In genomic region chr6:7721654-7722053, GRCh38 we compare ENCODE assay signal across 9 cellular contexts. TPM values are rescaled to one million over a fixed set of nuclear protein-coding genes. Genes with fewer than 3 reads are reported as not detected.
DNase-seq lines count a peak whose midpoint lies in the region; ATAC-seq and TF ChIP-seq lines count a peak whose summit lies in the region.
"Had no signal": no experiment of that assay in that cellular context is flagged by ENCODE, and none has a peak within 500 bp of the region (broad histone marks: within the 10 kb centered on the region; RNA-seq: fewer than 3 reads in every experiment).

No MANE protein-coding gene starts in this region.

- H3K9me3 ChIP-seq in heart left ventricle (peaks cover 0 to 9% (median 0%) of the 10 kb centered on the region in 12 donors), right atrium auricular region (peaks cover 0 to 10% of the 10 kb centered on the region in 2 donors)

- H3K27me3 ChIP-seq in heart left ventricle: peaks cover 0 to 31% (median 4%) of the 10 kb centered on the region in 9 donors
- no peaks in the 10 kb centered on the region for H3K27me3 ChIP-seq in right atrium auricular region

- no peaks in the 10 kb centered on the region for H3K36me3 ChIP-seq in heart left ventricle
- no peaks in the 10 kb centered on the region for H3K36me3 ChIP-seq in right atrium auricular region

- H3K4me3 ChIP-seq in heart left ventricle (no peak overlapping the region), right atrium auricular region (no peak overlapping the region)

- TF ChIP-seq POLR2A in heart left ventricle (IDR thresholded peaks at IDR 0.05) (no peak), erythroblast (IDR thresholded peaks at IDR 0.05; ENCODE audit: low read length) (no peak)

- DNase-seq in heart left ventricle: no peak
- no peak for DNase-seq in right atrium auricular region (ENCODE audit: low spot score)
- peak; percentile 43 for DNase-seq in NCI-H526 treated with DMSO at 0.1 percent for 48 hours (lab: John Stamatoyannopoulos, UW)
- DNase-seq in erythroblast (lab: John Stamatoyannopoulos, UW): peak; percentile 27 to 38
- no peak for DNase-seq in H4 (ENCODE audit: low spot score)
- DNase-seq in activated effector memory CD4-positive, alpha-beta T cell treated with anti-CD3 and anti-CD28 coated beads, Interleukin-2, amount 50 U/mL, for 16 hours: no peak
- DNase-seq in NCI-H1930 (lab: John Stamatoyannopoulos, UW): no peak
- DNase-seq: naive thymus-derived CD8-positive, alpha-beta T cell had no signal

- intact Hi-C loops in heart left ventricle (cut with DNase I): loop anchor here in 9 of 10 donors (2.0 to 10.0 kb wide), 14 partner anchors 173 to 503 kb away; partner anchors contain the start of genes TXNDC5 (in 3 of the 9) and BLOC1S5 (in 1 of the 9)

- H3K27ac ChIP-seq in heart left ventricle (no peak overlapping the region), right atrium auricular region (no peak overlapping the region)

- ATAC-seq in heart left ventricle (no peak), GM18502 (IDR thresholded peaks at IDR 0.05; ENCODE audit: poor library complexity, unreplicated experiment) (no peak)
- ATAC-seq: naive thymus-derived CD8-positive, alpha-beta T cell had no signal

- TF ChIP-seq CTCF in heart left ventricle (IDR thresholded peaks at IDR 0.05): peak in 9 of 12 donors; percentile 12 to 52 (median 37)
- TF ChIP-seq CTCF in right atrium auricular region (IDR thresholded peaks at IDR 0.05): peak in 1 of 2 donors; percentile 60

- H3K4me1 ChIP-seq in heart left ventricle (peaks cover 0 to 18% (median 12%) of the 10 kb centered on the region in 12 donors), right atrium auricular region (peaks cover 0 to 16% of the 10 kb centered on the region in 2 donors)

- WGBS in heart left ventricle, 4 donors: 35 to 44% (median 43%) methylated on average over 3 of the region's 3 CpGs

RNA-seq across cellular contexts. Expression of gene BMP6, which starts 4.2 kb away (rescaled TPM):
- 1 to 10 TPM; 1.4 to 5.1 (median 2.9) TPM for total RNA-seq in heart left ventricle
- 1 to 10 TPM; 1.1 to 2.3 TPM for polyA plus RNA-seq in heart left ventricle
- 10 to 100 TPM; 10.4 to 19.1 TPM for total RNA-seq in right atrium auricular region
- 2.1 and 2.8 TPM in 2 replicates for total RNA-seq in H4 (2014; rRNA removed; shearing (Covaris generic))
- total RNA-seq: naive thymus-derived CD8-positive, alpha-beta T cell had no signal
- polyA plus RNA-seq: naive thymus-derived CD8-positive, alpha-beta T cell had no signal

Comparison
In these comparisons a context has a peak if more than half of its experiments do, and no peak if none do; other contexts are left out.
1. DNase-seq: peak in NCI-H526 treated with DMSO at 0.1 percent for 48 hours (single experiment) and erythroblast (2 of 2); none in heart left ventricle (0 of 5), right atrium auricular region (single experiment), H4 (single experiment), activated effector memory CD4-positive, alpha-beta T cell treated with anti-CD3 and anti-CD28 coated beads, Interleukin-2, amount 50 U/mL, for 16 hours (single experiment) and NCI-H1930 (0 of 2).